In the genomic region with DNA sequence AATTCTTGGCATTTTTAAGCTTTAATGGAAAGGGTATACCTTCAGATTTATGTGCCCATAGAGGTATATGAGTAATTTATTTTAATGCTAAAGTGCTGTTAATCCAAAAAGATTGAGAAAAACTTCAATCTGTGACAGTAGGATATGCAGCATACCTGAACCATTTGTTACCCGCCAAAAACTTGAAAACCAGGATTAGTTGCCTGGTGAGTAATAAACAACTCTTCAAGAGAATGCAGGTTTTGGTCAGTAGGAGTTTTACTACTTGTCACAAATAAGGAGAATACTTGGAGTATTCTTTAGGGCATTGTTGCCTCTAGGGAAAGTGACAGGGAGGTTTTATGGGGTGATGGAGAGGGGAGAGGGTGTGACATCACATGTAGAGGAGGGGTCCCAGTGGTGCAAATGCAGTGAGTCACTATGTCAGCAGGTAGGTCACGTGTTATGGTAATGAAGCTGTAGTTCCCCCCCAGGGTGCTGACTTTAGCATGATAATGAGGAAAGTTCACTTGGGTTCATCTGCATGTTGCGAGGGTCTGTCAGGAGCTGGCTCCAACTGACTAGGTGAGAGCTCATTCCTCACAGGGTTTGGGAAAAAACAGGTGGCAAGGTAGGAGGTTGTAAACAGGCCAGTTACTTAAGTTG, we compare ENCODE assay signal across 1 cellular context.
TF ChIP-seq lines count a peak whose summit lies in the region.

No MANE protein-coding gene starts in this region.

TF ChIP-seq in HEK293, 187 proteins besides CTCF, POLR2A, EP300 and RAD21 (continued from another document):
- TF ChIP-seq, protein P1, sequence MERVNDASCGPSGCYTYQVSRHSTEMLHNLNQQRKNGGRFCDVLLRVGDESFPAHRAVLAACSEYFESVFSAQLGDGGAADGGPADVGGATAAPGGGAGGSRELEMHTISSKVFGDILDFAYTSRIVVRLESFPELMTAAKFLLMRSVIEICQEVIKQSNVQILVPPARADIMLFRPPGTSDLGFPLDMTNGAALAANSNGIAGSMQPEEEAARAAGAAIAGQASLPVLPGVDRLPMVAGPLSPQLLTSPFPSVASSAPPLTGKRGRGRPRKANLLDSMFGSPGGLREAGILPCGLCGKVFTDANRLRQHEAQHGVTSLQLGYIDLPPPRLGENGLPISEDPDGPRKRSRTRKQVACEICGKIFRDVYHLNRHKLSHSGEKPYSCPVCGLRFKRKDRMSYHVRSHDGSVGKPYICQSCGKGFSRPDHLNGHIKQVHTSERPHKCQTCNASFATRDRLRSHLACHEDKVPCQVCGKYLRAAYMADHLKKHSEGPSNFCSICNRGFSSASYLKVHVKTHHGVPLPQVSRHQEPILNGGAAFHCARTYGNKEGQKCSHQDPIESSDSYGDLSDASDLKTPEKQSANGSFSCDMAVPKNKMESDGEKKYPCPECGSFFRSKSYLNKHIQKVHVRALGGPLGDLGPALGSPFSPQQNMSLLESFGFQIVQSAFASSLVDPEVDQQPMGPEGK (tag by site-specific recombination; IDR thresholded peaks at IDR 0.05), result 0 out of 2 replicates have a peak, but pooled peaks have one; percentile 28
- TF ChIP-seq, protein P2, sequence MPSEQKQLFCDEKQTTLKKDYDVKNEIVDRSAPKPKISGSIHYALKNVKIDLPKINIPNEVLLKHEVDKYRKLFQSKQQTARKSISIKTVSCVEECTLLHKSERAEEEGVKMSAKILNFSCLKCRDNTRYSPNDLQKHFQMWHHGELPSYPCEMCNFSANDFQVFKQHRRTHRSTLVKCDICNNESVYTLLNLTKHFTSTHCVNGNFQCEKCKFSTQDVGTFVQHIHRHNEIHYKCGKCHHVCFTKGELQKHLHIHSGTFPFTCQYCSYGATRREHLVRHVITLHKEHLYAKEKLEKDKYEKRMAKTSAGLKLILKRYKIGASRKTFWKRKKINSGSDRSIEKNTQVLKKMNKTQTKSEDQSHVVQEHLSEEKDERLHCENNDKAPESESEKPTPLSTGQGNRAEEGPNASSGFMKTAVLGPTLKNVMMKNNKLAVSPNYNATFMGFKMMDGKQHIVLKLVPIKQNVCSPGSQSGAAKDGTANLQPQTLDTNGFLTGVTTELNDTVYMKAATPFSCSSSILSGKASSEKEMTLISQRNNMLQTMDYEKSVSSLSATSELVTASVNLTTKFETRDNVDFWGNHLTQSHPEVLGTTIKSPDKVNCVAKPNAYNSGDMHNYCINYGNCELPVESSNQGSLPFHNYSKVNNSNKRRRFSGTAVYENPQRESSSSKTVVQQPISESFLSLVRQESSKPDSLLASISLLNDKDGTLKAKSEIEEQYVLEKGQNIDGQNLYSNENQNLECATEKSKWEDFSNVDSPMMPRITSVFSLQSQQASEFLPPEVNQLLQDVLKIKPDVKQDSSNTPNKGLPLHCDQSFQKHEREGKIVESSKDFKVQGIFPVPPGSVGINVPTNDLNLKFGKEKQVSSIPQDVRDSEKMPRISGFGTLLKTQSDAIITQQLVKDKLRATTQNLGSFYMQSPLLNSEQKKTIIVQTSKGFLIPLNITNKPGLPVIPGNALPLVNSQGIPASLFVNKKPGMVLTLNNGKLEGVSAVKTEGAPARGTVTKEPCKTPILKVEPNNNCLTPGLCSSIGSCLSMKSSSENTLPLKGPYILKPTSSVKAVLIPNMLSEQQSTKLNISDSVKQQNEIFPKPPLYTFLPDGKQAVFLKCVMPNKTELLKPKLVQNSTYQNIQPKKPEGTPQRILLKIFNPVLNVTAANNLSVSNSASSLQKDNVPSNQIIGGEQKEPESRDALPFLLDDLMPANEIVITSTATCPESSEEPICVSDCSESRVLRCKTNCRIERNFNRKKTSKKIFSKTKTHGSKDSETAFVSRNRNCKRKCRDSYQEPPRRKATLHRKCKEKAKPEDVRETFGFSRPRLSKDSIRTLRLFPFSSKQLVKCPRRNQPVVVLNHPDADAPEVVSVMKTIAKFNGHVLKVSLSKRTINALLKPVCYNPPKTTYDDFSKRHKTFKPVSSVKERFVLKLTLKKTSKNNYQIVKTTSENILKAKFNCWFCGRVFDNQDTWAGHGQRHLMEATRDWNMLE (tag by site-specific recombination; conservative IDR thresholded peaks at IDR 0.05; ENCODE audit: low read depth), result no peak
- TF ChIP-seq ZNF626 (tag by site-specific recombination; IDR thresholded peaks at IDR 0.05), result no peak
- no peak for TF ChIP-seq ZNF548 (tag by site-specific recombination; IDR thresholded peaks at IDR 0.05)
- TF ChIP-seq ZNF114 (tag by site-specific recombination; IDR thresholded peaks at IDR 0.05), result no peak
